In genomic region chr11:27408231-27408630, GRCh38 we compare ENCODE assay signal across 26 cellular contexts.
"Had no signal": no experiment of that assay in that cellular context is flagged by ENCODE, and none has a peak within 500 bp of the region (broad histone marks: within the 10 kb centered on the region; RNA-seq: fewer than 3 reads in every experiment).

No MANE protein-coding gene starts in this region.

- H3K36me3 Mint-ChIP-seq: activated naive CD4-positive, alpha-beta T cell treated with anti-CD3 and anti-CD28 coated beads, Interleukin-2, amount 10 ng/mL, durations not matched to agents 7 days and 5 days; activated naive CD8-positive, alpha-beta T cell treated with anti-CD3 and anti-CD28 coated beads for 36 hours had no signal

- H3K9me3 ChIP-seq: SJSA1 had no signal

- ATAC-seq: activated CD4-positive, CD25-positive, alpha-beta regulatory T cell treated with anti-CD3 and anti-CD28 coated beads, Interleukin-2, amount 50 U/mL, for 24 hours; activated CD8-positive, alpha-beta T cell treated with anti-CD3 and anti-CD28 coated beads for 36 hours; activated T-cell treated with anti-CD3 and anti-CD28 coated beads, Interleukin-2, amount 50 U/mL, for 72 hours; Right ventricle myocardium inferior; SK-N-SH treated with all-trans-retinoic acid at 6 μM for 48 hours had no signal

- H3K4me1 Mint-ChIP-seq: activated naive CD4-positive, alpha-beta T cell treated with anti-CD3 and anti-CD28 coated beads, Interleukin-2, amount 10 ng/mL, durations not matched to agents 7 days and 5 days; activated naive CD8-positive, alpha-beta T cell treated with anti-CD3 and anti-CD28 coated beads for 36 hours; IgD-negative memory B cell had no signal

- H3K4me3 Mint-ChIP-seq: activated CD8-positive, alpha-beta T cell treated with anti-CD3 and anti-CD28 coated beads for 36 hours; activated naive CD4-positive, alpha-beta T cell treated with anti-CD3 and anti-CD28 coated beads, Interleukin-2, amount 10 ng/mL, durations not matched to agents 7 days and 5 days; activated naive CD8-positive, alpha-beta T cell treated with anti-CD3 and anti-CD28 coated beads for 36 hours; activated T-cell treated with anti-CD3 and anti-CD28 coated beads, Interleukin-2, amount 50 U/mL, for 72 hours; IgD-negative memory B cell had no signal

- H3K27me3 ChIP-seq: adrenal gland, SJSA1 had no signal

- DNase-seq: activated CD4-positive, alpha-beta T cell treated with anti-CD3 and anti-CD28 coated beads for 4 hours; activated CD8-positive, alpha-beta memory T cell treated with anti-CD3 and anti-CD28 coated beads, Interleukin-2, amount 50 U/mL, for 4 hours; activated CD8-positive, alpha-beta T cell treated with anti-CD3 and anti-CD28 coated beads for 36 hours; activated gamma-delta T cell treated with Interleukin-2 at 50 U/mL for 16 hours; activated naive CD4-positive, alpha-beta T cell treated with anti-CD3 and anti-CD28 coated beads, Interleukin-2, amount 10 ng/mL, durations not matched to agents 7 days and 5 days; activated naive CD8-positive, alpha-beta T cell treated with anti-CD3 and anti-CD28 coated beads for 36 hours; activated T-cell treated with anti-CD3 and anti-CD28 coated beads, Interleukin-2, amount 50 U/mL, for 72 hours; adrenal gland; anterior cingulate cortex; KG1; NCI-H1092 treated with DMSO at 0.1 percent for 48 hours; NCI-H1417 treated with DMSO at 0.1 percent for 48 hours; NCI-H1694; NCI-H2029 treated with DMSO at 0.1 percent for 48 hours; NCI-H345; NCI-H510A; NCI-H526 treated with DMSO at 0.1 percent for 48 hours; NCI-H82; RPMI8226; SW 1271 had no signal

- H3K36me3 ChIP-seq: adrenal gland, SJSA1 had no signal

- H3K4me1 ChIP-seq: SJSA1 had no signal

- H3K4me3 ChIP-seq: adrenal gland, SJSA1 had no signal

- H3K27me3 Mint-ChIP-seq: activated naive CD4-positive, alpha-beta T cell treated with anti-CD3 and anti-CD28 coated beads, Interleukin-2, amount 10 ng/mL, durations not matched to agents 7 days and 5 days had no signal

- H3K27ac Mint-ChIP-seq: activated CD8-positive, alpha-beta T cell treated with anti-CD3 and anti-CD28 coated beads for 36 hours; activated naive CD4-positive, alpha-beta T cell treated with anti-CD3 and anti-CD28 coated beads, Interleukin-2, amount 10 ng/mL, durations not matched to agents 7 days and 5 days; activated naive CD8-positive, alpha-beta T cell treated with anti-CD3 and anti-CD28 coated beads for 36 hours; activated T-cell treated with anti-CD3 and anti-CD28 coated beads, Interleukin-2, amount 50 U/mL, for 72 hours; activated T-helper 2 cell treated with anti-CD3 and anti-CD28 coated beads, Interferon-gamma antibody, Interleukin-2, Interleukin-4, amounts not matched to agents 10 μg/mL and 5 μg/mL and 100 μg/mL, durations not matched to agents 14 hours and 24 hours and 36 hours; IgD-negative memory B cell had no signal

- H3K9me3 Mint-ChIP-seq: activated CD8-positive, alpha-beta T cell treated with anti-CD3 and anti-CD28 coated beads for 36 hours; activated naive CD4-positive, alpha-beta T cell treated with anti-CD3 and anti-CD28 coated beads, Interleukin-2, amount 10 ng/mL, durations not matched to agents 7 days and 5 days; activated naive CD8-positive, alpha-beta T cell treated with anti-CD3 and anti-CD28 coated beads for 36 hours; activated T-cell treated with anti-CD3 and anti-CD28 coated beads, Interleukin-2, amount 50 U/mL, for 72 hours; activated T-helper 2 cell treated with anti-CD3 and anti-CD28 coated beads, Interferon-gamma antibody, Interleukin-2, Interleukin-4, amounts not matched to agents 10 μg/mL and 5 μg/mL and 100 μg/mL, durations not matched to agents 14 hours and 24 hours and 36 hours had no signal

- H3K27ac ChIP-seq: adrenal gland, SJSA1 had no signal
